Comparison of ENCODE assay signal across 8 cellular contexts in genomic region chr5:115601709-115602584, GRCh38. TPM values are rescaled to one million over a fixed set of nuclear protein-coding genes. Genes with fewer than 3 reads are reported as not detected.
DNase-seq lines count a peak whose midpoint lies in the region; ATAC-seq, FAIRE-seq and TF ChIP-seq lines count a peak whose summit lies in the region.

Gene TICAM2, minus strand, starts transcription at chr5:115602479. Its CDS starts 21,223 bp downstream, at chr5:115581256.

- no peaks in the 10 kb centered on the region for H3K9me3 ChIP-seq in HAP-1

- TF ChIP-seq POLR2A in GM12892 (IDR thresholded peaks at IDR 0.05; ENCODE audit: low read depth, low read length): peak; percentile 73; the same call in 1 of the 2 replicates

- H3K4me1 ChIP-seq in HAP-1: peaks cover 6% of the 10 kb centered on the region; the same call in 1 of the 2 replicates

- peak; percentile 90 for ATAC-seq in activated CD8-positive, alpha-beta memory T cell treated with anti-CD3 and anti-CD28 coated beads, Interleukin-2, amount 10 ng/mL, durations not matched to agents 7 days and 5 days

- CTCF ChIA-PET in activated CD8-positive, alpha-beta memory T cell treated with anti-CD3 and anti-CD28 coated beads, Interleukin-2, amount 10 ng/mL, durations not matched to agents 7 days and 5 days (lab: Charles Lee): interaction anchor here (0.7 to 2.0 kb wide), 7 partner anchors 17 to 239 kb away, joined by 3 to 12 read pairs (median 3); partner anchors contain the start of genes AP3S1 and ATG12

- TF ChIP-seq CTCF in epithelial cell of esophagus (IDR thresholded peaks at IDR 0.05; ENCODE audit: insufficient read depth, low read depth, low read length, missing control alignments): no peak

- peak within 1 kb of the TSS; percentile 55 for H3K27ac Mint-ChIP-seq in activated CD8-positive, alpha-beta memory T cell treated with anti-CD3 and anti-CD28 coated beads, Interleukin-2, amount 10 ng/mL, durations not matched to agents 7 days and 5 days

- peak; percentile 88 for FAIRE-seq in GM12892 (lab: Jason Lieb, UNC)

- no peaks in the 10 kb centered on the region for H3K27me3 Mint-ChIP-seq in activated CD8-positive, alpha-beta memory T cell treated with anti-CD3 and anti-CD28 coated beads, Interleukin-2, amount 10 ng/mL, durations not matched to agents 7 days and 5 days

- peak within 1 kb of the TSS; percentile 68 for H3K4me3 Mint-ChIP-seq in activated CD8-positive, alpha-beta memory T cell treated with anti-CD3 and anti-CD28 coated beads, Interleukin-2, amount 10 ng/mL, durations not matched to agents 7 days and 5 days

- peaks cover 37% of the 10 kb centered on the region for H3K4me1 Mint-ChIP-seq in activated CD8-positive, alpha-beta memory T cell treated with anti-CD3 and anti-CD28 coated beads, Interleukin-2, amount 10 ng/mL, durations not matched to agents 7 days and 5 days

- H3K4me3 ChIP-seq in HAP-1 (peak within 1 kb of the TSS; percentile 29), epithelial cell of esophagus (ENCODE audit: low read length) (peak within 1 kb of the TSS; percentile 47)

- peaks cover 29% of the 10 kb centered on the region for H3K36me3 Mint-ChIP-seq in activated CD8-positive, alpha-beta memory T cell treated with anti-CD3 and anti-CD28 coated beads, Interleukin-2, amount 10 ng/mL, durations not matched to agents 7 days and 5 days

- no peaks in the 10 kb centered on the region for H3K36me3 ChIP-seq in HAP-1 (replicated peaks)

- in situ Hi-C loops in HAP-1 (cut with MboI; ENCODE audit: low sequenced_read_pairs): no loop called here

- DNase-seq in GM12892 (ENCODE audit: insufficient read length): peak; percentile 62
- peak in 1 of 2 experiments; percentile 55 for DNase-seq in HAP-1 (ENCODE audit: low spot score in 2 of 2)
- DNase-seq in NAMALWA (ENCODE audit: low spot score): peak; percentile 79
- peak; percentile 72 for DNase-seq in activated CD8-positive, alpha-beta memory T cell treated with anti-CD3 and anti-CD28 coated beads, Interleukin-2, amount 10 ng/mL, durations not matched to agents 7 days and 5 days
- peak; percentile 38 for DNase-seq in epithelial cell of esophagus (ENCODE audit: low read depth)
- DNase-seq in mucosa of gallbladder (ENCODE audit: low spot score): peak; percentile 62
- DNase-seq in stimulated activated CD8-positive, alpha-beta memory T cell treated with anti-CD3 and anti-CD28 coated beads, Interleukin-7, amount 100 ng/mL, for 48 hours (ENCODE audit: extremely low read depth in 1 of 2, low read depth in 1 of 2): peak; percentile 48 to 50
- DNase-seq in NCI-H1436 (lab: John Stamatoyannopoulos, UW): no peak

- no peaks in the 10 kb centered on the region for H3K9me3 Mint-ChIP-seq in activated CD8-positive, alpha-beta memory T cell treated with anti-CD3 and anti-CD28 coated beads, Interleukin-2, amount 10 ng/mL, durations not matched to agents 7 days and 5 days (ENCODE audit: low read depth)

- H3K27me3 ChIP-seq in HAP-1 (ENCODE audit: low read depth): no peaks in the 10 kb centered on the region

RNA-seq across cellular contexts. Expression of gene TICAM2, which starts in this region (rescaled TPM):
- 7.1 TPM for polyA plus RNA-seq in GM12892 (2012; ENCODE audit: missing spikeins)
- 1 to 10 TPM; 1.6 to 1.8 TPM for total RNA-seq in activated CD8-positive, alpha-beta memory T cell treated with anti-CD3 and anti-CD28 coated beads, Interleukin-2, amount 10 ng/mL, durations not matched to agents 7 days and 5 days
- 3.3 TPM for total RNA-seq in mucosa of gallbladder
